ENCODE assay signal across 11 cellular contexts in genomic region chr3:87702600-87702999, GRCh38.
"Had no signal": no experiment of that assay in that cellular context is flagged by ENCODE, and none has a peak within 500 bp of the region (broad histone marks: within the 10 kb centered on the region; RNA-seq: fewer than 3 reads in every experiment).

No MANE protein-coding gene starts in this region.

- H3K9me3 ChIP-seq: HAP-1 had no signal

- H3K4me3 ChIP-seq: GM23248, GM23338, HAP-1 had no signal

- H3K4me1 ChIP-seq: HAP-1 had no signal

- H3K36me3 ChIP-seq: HAP-1 had no signal

- H3K27ac ChIP-seq: GM23248 had no signal

- DNase-seq: GM23248, GOT3, H7, H9, HCEC 1CT, HFFc6 had no signal

- FAIRE-seq: H1, H54 had no signal

- H2AFZ ChIP-seq: GM23248, GM23338 had no signal

- ATAC-seq: GM23338, HCT116 had no signal

- H3K9ac ChIP-seq: GM23248 had no signal

- H3K4me2 ChIP-seq: GM23338 had no signal
